1 cellular context compared by ENCODE assay signal in the genomic region with DNA sequence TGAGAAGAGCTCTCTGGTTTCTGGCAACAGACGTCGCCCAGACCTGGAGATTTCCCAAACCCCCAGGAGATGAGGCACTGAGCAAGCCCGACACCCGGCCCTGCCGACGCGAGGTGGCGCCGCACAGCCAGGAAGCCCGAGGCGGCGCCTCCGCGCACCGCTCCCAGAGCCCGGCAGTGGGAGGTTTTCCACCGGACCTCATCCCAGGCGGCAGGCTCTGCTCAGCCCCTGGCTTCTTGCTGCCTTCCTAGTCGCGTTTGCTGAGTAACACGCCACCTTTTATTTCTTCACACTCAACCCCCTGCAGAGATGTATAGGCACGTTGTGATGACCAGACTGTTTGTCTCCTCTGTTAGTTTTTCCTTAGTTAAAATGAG.
TF ChIP-seq lines count a peak whose summit lies in the region.

No MANE protein-coding gene starts in this region.

TF ChIP-seq in HepG2, 621 proteins besides CTCF, POLR2A, EP300 and RAD21 (continued from another document and continues in another):
- TF ChIP-seq, protein P1, sequence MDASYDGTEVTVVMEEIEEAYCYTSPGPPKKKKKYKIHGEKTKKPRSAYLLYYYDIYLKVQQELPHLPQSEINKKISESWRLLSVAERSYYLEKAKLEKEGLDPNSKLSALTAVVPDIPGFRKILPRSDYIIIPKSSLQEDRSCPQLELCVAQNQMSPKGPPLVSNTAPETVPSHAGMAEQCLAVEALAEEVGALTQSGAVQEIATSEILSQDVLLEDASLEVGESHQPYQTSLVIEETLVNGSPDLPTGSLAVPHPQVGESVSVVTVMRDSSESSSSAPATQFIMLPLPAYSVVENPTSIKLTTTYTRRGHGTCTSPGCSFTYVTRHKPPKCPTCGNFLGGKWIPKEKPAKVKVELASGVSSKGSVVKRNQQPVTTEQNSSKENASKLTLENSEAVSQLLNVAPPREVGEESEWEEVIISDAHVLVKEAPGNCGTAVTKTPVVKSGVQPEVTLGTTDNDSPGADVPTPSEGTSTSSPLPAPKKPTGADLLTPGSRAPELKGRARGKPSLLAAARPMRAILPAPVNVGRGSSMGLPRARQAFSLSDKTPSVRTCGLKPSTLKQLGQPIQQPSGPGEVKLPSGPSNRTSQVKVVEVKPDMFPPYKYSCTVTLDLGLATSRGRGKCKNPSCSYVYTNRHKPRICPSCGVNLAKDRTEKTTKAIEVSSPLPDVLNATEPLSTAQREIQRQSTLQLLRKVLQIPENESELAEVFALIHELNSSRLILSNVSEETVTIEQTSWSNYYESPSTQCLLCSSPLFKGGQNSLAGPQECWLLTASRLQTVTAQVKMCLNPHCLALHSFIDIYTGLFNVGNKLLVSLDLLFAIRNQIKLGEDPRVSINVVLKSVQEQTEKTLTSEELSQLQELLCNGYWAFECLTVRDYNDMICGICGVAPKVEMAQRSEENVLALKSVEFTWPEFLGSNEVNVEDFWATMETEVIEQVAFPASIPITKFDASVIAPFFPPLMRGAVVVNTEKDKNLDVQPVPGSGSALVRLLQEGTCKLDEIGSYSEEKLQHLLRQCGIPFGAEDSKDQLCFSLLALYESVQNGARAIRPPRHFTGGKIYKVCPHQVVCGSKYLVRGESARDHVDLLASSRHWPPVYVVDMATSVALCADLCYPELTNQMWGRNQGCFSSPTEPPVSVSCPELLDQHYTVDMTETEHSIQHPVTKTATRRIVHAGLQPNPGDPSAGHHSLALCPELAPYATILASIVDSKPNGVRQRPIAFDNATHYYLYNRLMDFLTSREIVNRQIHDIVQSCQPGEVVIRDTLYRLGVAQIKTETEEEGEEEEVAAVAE (CRISPR knock-in tag; IDR thresholded peaks at IDR 0.05; ENCODE audit: borderline replicate concordance) = no peak
- TF ChIP-seq GATAD1 (CRISPR knock-in tag; IDR thresholded peaks at IDR 0.05) (no peak), HDAC2 (CRISPR knock-in tag; IDR thresholded peaks at IDR 0.05) (no peak), NPAS2 (CRISPR knock-in tag; IDR thresholded peaks at IDR 0.05; ENCODE audit: borderline replicate concordance) (no peak), JDP2 (CRISPR knock-in tag; IDR thresholded peaks at IDR 0.05; ENCODE audit: borderline replicate concordance) (no peak), ZFP1 (CRISPR knock-in tag; IDR thresholded peaks at IDR 0.05) (no peak), ZNF652 (CRISPR knock-in tag; IDR thresholded peaks at IDR 0.05; ENCODE audit: borderline replicate concordance, low read depth) (no peak), DR1 (CRISPR knock-in tag; IDR thresholded peaks at IDR 0.05) (no peak), NAIF1 (CRISPR knock-in tag; IDR thresholded peaks at IDR 0.05; ENCODE audit: borderline replicate concordance) (no peak), GTF3A (CRISPR knock-in tag; conservative IDR thresholded peaks at IDR 0.05) (no peak), AGO2 (optimal IDR thresholded peaks at IDR 0.05; ENCODE audit: low read depth, low read length) (no peak), ZNF264 (CRISPR knock-in tag; IDR thresholded peaks at IDR 0.05) (no peak), BCL6 (CRISPR knock-in tag; IDR thresholded peaks at IDR 0.05) (peak; percentile 18; the same call in 1 of the 2 replicates), ERF (CRISPR knock-in tag; IDR thresholded peaks at IDR 0.05) (no peak), KLF13 (CRISPR knock-in tag; IDR thresholded peaks at IDR 0.05) (no peak), MZF1 (CRISPR knock-in tag; IDR thresholded peaks at IDR 0.05; ENCODE audit: borderline replicate concordance) (no peak), CAMTA2 (CRISPR knock-in tag; IDR thresholded peaks at IDR 0.05; ENCODE audit: borderline replicate concordance) (no peak), NCOA1 (CRISPR knock-in tag; IDR thresholded peaks at IDR 0.05) (no peak), ZNF788 (CRISPR knock-in tag; IDR thresholded peaks at IDR 0.05; ENCODE audit: borderline replicate concordance) (no peak), ZNF121 (CRISPR knock-in tag; IDR thresholded peaks at IDR 0.05) (no peak), NONO (IDR thresholded peaks at IDR 0.05) (no peak), NONO (CRISPR knock-in tag; conservative IDR thresholded peaks at IDR 0.05) (no peak), ZNF556 (CRISPR knock-in tag; IDR thresholded peaks at IDR 0.05; ENCODE audit: borderline replicate concordance) (peak; percentile 47; the same call in 1 of the 2 replicates), ZNF713 (CRISPR knock-in tag; IDR thresholded peaks at IDR 0.05) (no peak), ZNF343 (CRISPR knock-in tag; IDR thresholded peaks at IDR 0.05) (no peak), ZMYM2 (CRISPR knock-in tag; IDR thresholded peaks at IDR 0.05) (no peak), ZFP82 (CRISPR knock-in tag; IDR thresholded peaks at IDR 0.05; ENCODE audit: borderline replicate concordance) (no peak), HOXA7 (CRISPR knock-in tag; IDR thresholded peaks at IDR 0.05) (no peak), MEIS1 (CRISPR knock-in tag; IDR thresholded peaks at IDR 0.05; ENCODE audit: borderline replicate concordance) (no peak), RCOR2 (CRISPR knock-in tag; IDR thresholded peaks at IDR 0.05) (no peak), ETV6 (CRISPR knock-in tag; conservative IDR thresholded peaks at IDR 0.05) (no peak), KMT2A (CRISPR knock-in tag; IDR thresholded peaks at IDR 0.05) (no peak), CBX5 (CRISPR knock-in tag; IDR thresholded peaks at IDR 0.05; ENCODE audit: borderline replicate concordance) (0 out of 2 replicates have a peak, but pooled peaks have one; percentile 50), FOSL1 (CRISPR knock-in tag; IDR thresholded peaks at IDR 0.05; ENCODE audit: borderline replicate concordance) (no peak), ZNF33A (CRISPR knock-in tag; IDR thresholded peaks at IDR 0.05; ENCODE audit: borderline replicate concordance) (no peak), GABPB1 (CRISPR knock-in tag; IDR thresholded peaks at IDR 0.05) (peak; percentile 66), ZNF773 (CRISPR knock-in tag; IDR thresholded peaks at IDR 0.05; ENCODE audit: borderline replicate concordance) (no peak), ONECUT2 (CRISPR knock-in tag; IDR thresholded peaks at IDR 0.05) (no peak), ZNF225 (CRISPR knock-in tag; IDR thresholded peaks at IDR 0.05) (no peak), SMC3 (IDR thresholded peaks at IDR 0.05; ENCODE audit: low read length) (peak; percentile 48; the same call in 1 of the 2 replicates), ZNF446 (CRISPR knock-in tag; IDR thresholded peaks at IDR 0.05) (no peak)
- TF ChIP-seq, protein P2, sequence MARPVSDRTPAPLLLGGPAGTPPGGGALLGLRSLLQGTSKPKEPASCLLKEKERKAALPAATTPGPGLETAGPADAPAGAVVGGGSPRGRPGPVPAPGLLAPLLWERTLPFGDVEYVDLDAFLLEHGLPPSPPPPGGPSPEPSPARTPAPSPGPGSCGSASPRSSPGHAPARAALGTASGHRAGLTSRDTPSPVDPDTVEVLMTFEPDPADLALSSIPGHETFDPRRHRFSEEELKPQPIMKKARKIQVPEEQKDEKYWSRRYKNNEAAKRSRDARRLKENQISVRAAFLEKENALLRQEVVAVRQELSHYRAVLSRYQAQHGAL (CRISPR knock-in tag; IDR thresholded peaks at IDR 0.05; ENCODE audit: not compliant biosample characterization) = no peak
- TF ChIP-seq, protein P3, sequence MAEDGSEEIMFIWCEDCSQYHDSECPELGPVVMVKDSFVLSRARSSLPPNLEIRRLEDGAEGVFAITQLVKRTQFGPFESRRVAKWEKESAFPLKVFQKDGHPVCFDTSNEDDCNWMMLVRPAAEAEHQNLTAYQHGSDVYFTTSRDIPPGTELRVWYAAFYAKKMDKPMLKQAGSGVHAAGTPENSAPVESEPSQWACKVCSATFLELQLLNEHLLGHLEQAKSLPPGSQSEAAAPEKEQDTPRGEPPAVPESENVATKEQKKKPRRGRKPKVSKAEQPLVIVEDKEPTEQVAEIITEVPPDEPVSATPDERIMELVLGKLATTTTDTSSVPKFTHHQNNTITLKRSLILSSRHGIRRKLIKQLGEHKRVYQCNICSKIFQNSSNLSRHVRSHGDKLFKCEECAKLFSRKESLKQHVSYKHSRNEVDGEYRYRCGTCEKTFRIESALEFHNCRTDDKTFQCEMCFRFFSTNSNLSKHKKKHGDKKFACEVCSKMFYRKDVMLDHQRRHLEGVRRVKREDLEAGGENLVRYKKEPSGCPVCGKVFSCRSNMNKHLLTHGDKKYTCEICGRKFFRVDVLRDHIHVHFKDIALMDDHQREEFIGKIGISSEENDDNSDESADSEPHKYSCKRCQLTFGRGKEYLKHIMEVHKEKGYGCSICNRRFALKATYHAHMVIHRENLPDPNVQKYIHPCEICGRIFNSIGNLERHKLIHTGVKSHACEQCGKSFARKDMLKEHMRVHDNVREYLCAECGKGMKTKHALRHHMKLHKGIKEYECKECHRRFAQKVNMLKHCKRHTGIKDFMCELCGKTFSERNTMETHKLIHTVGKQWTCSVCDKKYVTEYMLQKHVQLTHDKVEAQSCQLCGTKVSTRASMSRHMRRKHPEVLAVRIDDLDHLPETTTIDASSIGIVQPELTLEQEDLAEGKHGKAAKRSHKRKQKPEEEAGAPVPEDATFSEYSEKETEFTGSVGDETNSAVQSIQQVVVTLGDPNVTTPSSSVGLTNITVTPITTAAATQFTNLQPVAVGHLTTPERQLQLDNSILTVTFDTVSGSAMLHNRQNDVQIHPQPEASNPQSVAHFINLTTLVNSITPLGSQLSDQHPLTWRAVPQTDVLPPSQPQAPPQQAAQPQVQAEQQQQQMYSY (CRISPR knock-in tag; IDR thresholded peaks at IDR 0.05) = no peak
- TF ChIP-seq, protein P4, sequence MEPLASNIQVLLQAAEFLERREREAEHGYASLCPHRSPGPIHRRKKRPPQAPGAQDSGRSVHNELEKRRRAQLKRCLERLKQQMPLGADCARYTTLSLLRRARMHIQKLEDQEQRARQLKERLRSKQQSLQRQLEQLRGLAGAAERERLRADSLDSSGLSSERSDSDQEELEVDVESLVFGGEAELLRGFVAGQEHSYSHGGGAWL (CRISPR knock-in tag; IDR thresholded peaks at IDR 0.05) = no peak
- TF ChIP-seq, protein P5, sequence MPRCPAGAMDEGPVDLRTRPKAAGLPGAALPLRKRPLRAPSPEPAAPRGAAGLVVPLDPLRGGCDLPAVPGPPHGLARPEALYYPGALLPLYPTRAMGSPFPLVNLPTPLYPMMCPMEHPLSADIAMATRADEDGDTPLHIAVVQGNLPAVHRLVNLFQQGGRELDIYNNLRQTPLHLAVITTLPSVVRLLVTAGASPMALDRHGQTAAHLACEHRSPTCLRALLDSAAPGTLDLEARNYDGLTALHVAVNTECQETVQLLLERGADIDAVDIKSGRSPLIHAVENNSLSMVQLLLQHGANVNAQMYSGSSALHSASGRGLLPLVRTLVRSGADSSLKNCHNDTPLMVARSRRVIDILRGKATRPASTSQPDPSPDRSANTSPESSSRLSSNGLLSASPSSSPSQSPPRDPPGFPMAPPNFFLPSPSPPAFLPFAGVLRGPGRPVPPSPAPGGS (CRISPR knock-in tag; IDR thresholded peaks at IDR 0.05) = no peak
- TF ChIP-seq, protein P6, sequence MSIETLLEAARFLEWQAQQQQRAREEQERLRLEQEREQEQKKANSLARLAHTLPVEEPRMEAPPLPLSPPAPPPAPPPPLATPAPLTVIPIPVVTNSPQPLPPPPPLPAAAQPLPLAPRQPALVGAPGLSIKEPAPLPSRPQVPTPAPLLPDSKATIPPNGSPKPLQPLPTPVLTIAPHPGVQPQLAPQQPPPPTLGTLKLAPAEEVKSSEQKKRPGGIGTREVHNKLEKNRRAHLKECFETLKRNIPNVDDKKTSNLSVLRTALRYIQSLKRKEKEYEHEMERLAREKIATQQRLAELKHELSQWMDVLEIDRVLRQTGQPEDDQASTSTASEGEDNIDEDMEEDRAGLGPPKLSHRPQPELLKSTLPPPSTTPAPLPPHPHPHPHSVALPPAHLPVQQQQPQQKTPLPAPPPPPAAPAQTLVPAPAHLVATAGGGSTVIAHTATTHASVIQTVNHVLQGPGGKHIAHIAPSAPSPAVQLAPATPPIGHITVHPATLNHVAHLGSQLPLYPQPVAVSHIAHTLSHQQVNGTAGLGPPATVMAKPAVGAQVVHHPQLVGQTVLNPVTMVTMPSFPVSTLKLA (IDR thresholded peaks at IDR 0.05) = no peak
- TF ChIP-seq, protein P7, sequence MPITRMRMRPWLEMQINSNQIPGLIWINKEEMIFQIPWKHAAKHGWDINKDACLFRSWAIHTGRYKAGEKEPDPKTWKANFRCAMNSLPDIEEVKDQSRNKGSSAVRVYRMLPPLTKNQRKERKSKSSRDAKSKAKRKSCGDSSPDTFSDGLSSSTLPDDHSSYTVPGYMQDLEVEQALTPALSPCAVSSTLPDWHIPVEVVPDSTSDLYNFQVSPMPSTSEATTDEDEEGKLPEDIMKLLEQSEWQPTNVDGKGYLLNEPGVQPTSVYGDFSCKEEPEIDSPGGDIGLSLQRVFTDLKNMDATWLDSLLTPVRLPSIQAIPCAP (CRISPR knock-in tag; IDR thresholded peaks at IDR 0.05; ENCODE audit: low read depth) = no peak
- TF ChIP-seq, protein P8, sequence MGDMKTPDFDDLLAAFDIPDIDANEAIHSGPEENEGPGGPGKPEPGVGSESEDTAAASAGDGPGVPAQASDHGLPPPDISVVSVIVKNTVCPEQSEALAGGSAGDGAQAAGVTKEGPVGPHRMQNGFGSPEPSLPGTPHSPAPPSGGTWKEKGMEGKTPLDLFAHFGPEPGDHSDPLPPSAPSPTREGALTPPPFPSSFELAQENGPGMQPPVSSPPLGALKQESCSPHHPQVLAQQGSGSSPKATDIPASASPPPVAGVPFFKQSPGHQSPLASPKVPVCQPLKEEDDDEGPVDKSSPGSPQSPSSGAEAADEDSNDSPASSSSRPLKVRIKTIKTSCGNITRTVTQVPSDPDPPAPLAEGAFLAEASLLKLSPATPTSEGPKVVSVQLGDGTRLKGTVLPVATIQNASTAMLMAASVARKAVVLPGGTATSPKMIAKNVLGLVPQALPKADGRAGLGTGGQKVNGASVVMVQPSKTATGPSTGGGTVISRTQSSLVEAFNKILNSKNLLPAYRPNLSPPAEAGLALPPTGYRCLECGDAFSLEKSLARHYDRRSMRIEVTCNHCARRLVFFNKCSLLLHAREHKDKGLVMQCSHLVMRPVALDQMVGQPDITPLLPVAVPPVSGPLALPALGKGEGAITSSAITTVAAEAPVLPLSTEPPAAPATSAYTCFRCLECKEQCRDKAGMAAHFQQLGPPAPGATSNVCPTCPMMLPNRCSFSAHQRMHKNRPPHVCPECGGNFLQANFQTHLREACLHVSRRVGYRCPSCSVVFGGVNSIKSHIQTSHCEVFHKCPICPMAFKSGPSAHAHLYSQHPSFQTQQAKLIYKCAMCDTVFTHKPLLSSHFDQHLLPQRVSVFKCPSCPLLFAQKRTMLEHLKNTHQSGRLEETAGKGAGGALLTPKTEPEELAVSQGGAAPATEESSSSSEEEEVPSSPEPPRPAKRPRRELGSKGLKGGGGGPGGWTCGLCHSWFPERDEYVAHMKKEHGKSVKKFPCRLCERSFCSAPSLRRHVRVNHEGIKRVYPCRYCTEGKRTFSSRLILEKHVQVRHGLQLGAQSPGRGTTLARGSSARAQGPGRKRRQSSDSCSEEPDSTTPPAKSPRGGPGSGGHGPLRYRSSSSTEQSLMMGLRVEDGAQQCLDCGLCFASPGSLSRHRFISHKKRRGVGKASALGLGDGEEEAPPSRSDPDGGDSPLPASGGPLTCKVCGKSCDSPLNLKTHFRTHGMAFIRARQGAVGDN (CRISPR knock-in tag; IDR thresholded peaks at IDR 0.05) = peak; percentile 40; the same call in 1 of the 2 replicates
- TF ChIP-seq, protein P9, sequence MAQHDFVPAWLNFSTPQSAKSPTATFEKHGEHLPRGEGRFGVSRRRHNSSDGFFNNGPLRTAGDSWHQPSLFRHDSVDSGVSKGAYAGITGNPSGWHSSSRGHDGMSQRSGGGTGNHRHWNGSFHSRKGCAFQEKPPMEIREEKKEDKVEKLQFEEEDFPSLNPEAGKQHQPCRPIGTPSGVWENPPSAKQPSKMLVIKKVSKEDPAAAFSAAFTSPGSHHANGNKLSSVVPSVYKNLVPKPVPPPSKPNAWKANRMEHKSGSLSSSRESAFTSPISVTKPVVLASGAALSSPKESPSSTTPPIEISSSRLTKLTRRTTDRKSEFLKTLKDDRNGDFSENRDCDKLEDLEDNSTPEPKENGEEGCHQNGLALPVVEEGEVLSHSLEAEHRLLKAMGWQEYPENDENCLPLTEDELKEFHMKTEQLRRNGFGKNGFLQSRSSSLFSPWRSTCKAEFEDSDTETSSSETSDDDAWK (CRISPR knock-in tag; IDR thresholded peaks at IDR 0.05) = no peak
